24 cellular contexts compared by ENCODE assay signal in genomic region chr11:76777325-76777724, GRCh38. TPM values are rescaled to one million over a fixed set of nuclear protein-coding genes. Genes with fewer than 3 reads are reported as not detected.
"Had no signal": no experiment of that assay in that cellular context is flagged by ENCODE, and none has a peak within 500 bp of the region (broad histone marks: within the 10 kb centered on the region; RNA-seq: fewer than 3 reads in every experiment).

No MANE protein-coding gene starts in this region.

- H3K36me3 ChIP-seq: left ventricle myocardium inferior, right atrium auricular region, right lobe of liver, thyroid gland, transverse colon, upper lobe of left lung, vagina had no signal

- H3K4me2 ChIP-seq: smooth muscle cell had no signal

- H3K27ac Mint-ChIP-seq: memory B cell; naive thymus-derived CD8-positive, alpha-beta T cell; stimulated activated memory B cell treated with anti-CD40 and anti-IgM and Interleukin-4, amounts not matched to agents 10 μg/mL and 1 μg/mL and 100 μg/mL, for 72 hours; stimulated activated naive CD8-positive, alpha-beta T cell treated with anti-CD3 and anti-CD28 coated beads, Interleukin-15, amount 100 ng/mL, for 72 hours had no signal

- DNase-seq: islet precursor cell; left ventricle myocardium inferior; naive thymus-derived CD8-positive, alpha-beta T cell; nucleus accumbens; stimulated activated CD4-positive, alpha-beta T cell treated with anti-CD3 and anti-CD28 coated beads, Interleukin-1b, Interleukin-23, amount 100 ng/mL, for 48 hours; stimulated activated CD4-positive, alpha-beta T cell treated with anti-CD3 and anti-CD28 coated beads, Interleukin-2, amount 100 ng/mL, for 48 hours; stimulated activated CD4-positive, alpha-beta T cell treated with anti-CD3 and anti-CD28 coated beads, Interleukin-4, amount 100 ng/mL, for 4 hours; stimulated activated CD8-positive, alpha-beta memory T cell treated with anti-CD3 and anti-CD28 coated beads, Interleukin-4, amount 100 ng/mL, for 48 hours; stimulated activated naive CD4-positive, alpha-beta T cell treated with Interleukin-2 at 50 U/mL for 16 hours; stimulated activated naive CD8-positive, alpha-beta T cell treated with anti-CD3 and anti-CD28 coated beads, Interleukin-15, amount 100 ng/mL, for 72 hours; substantia nigra; testis; thyroid gland; transverse colon; upper lobe of left lung had no signal

- H3K79me2 ChIP-seq: parathyroid adenoma had no signal

- H3K27me3 ChIP-seq: right lobe of liver, testis, thyroid gland, transverse colon, upper lobe of left lung, vagina had no signal

- H3K4me3 ChIP-seq: left ventricle myocardium inferior, right atrium auricular region, right lobe of liver, smooth muscle cell, testis, thyroid gland, transverse colon, upper lobe of left lung, vagina had no signal

- H3K4me1 Mint-ChIP-seq: memory B cell had no signal

- H3K9ac ChIP-seq: parathyroid adenoma had no signal

- H3K9me3 ChIP-seq: testis, thyroid gland had no signal

- H3K27ac ChIP-seq: left ventricle myocardium inferior, parathyroid adenoma, right atrium auricular region, testis, thyroid gland, transverse colon, upper lobe of left lung, vagina had no signal

- H2AFZ ChIP-seq: parathyroid adenoma had no signal

- H3K4me3 Mint-ChIP-seq: memory B cell; naive thymus-derived CD8-positive, alpha-beta T cell; nephron; neural crest cell; stimulated activated memory B cell treated with anti-CD40 and anti-IgM and Interleukin-4, amounts not matched to agents 10 μg/mL and 1 μg/mL and 100 μg/mL, for 72 hours; stimulated activated naive CD8-positive, alpha-beta T cell treated with anti-CD3 and anti-CD28 coated beads, Interleukin-15, amount 100 ng/mL, for 72 hours had no signal

- ATAC-seq: naive thymus-derived CD8-positive, alpha-beta T cell; right lobe of liver; stimulated activated memory B cell treated with anti-CD40 and anti-IgM and Interleukin-4, amounts not matched to agents 10 μg/mL and 1 μg/mL and 100 μg/mL, for 72 hours; stimulated activated naive CD8-positive, alpha-beta T cell treated with anti-CD3 and anti-CD28 coated beads, Interleukin-15, amount 100 ng/mL, for 72 hours had no signal

RNA-seq across cellular contexts. Expression of gene TSKU, which starts 5.8 kb away (rescaled TPM):
- total RNA-seq: naive thymus-derived CD8-positive, alpha-beta T cell had no signal
- polyA plus RNA-seq: naive thymus-derived CD8-positive, alpha-beta T cell had no signal
